ENCODE assay signal across 13 cellular contexts in genomic region chr1:110056776-110057175, GRCh38. TPM values are rescaled to one million over a fixed set of nuclear protein-coding genes. Genes with fewer than 3 reads are reported as not detected.
DNase-seq lines count a peak whose midpoint lies in the region; ATAC-seq and TF ChIP-seq lines count a peak whose summit lies in the region.
"Had no signal": no experiment of that assay in that cellular context is flagged by ENCODE, and none has a peak within 500 bp of the region (broad histone marks: within the 10 kb centered on the region; RNA-seq: fewer than 3 reads in every experiment).

No MANE protein-coding gene starts in this region.

- POLR2A ChIA-PET in PC-9 (lab: Charles Lee; ENCODE audit: unreplicated experiment) = no interaction called here

- WGBS in esophagus muscularis mucosa = 42% methylated on average over 3 of the region's 3 CpGs

- peak overlapping the region; percentile 17; the same call in 1 of the 2 replicates for H3K27ac ChIP-seq in PC-9
- H3K27ac ChIP-seq in esophagus muscularis mucosa (replicated peaks in 1 of 4) = peak overlapping the region; percentile 47 to 71 (median 56)

- H3K4me3 ChIP-seq in PC-9 (no peak overlapping the region), esophagus muscularis mucosa (no peak overlapping the region)

- H3K9me2 ChIP-seq in PC-9 (ENCODE audit: insufficient read depth) = no peaks in the 10 kb centered on the region

- no peak for ATAC-seq in HG02610 (IDR thresholded peaks at IDR 0.05; ENCODE audit: unreplicated experiment)
- no peak for ATAC-seq in HG03460 (IDR thresholded peaks at IDR 0.05; ENCODE audit: unreplicated experiment)

- no peaks in the 10 kb centered on the region for H3K27me3 ChIP-seq in PC-9 (ENCODE audit: insufficient read depth, low read depth)
- H3K27me3 ChIP-seq in esophagus muscularis mucosa = no peaks in the 10 kb centered on the region

- H3K9me3 ChIP-seq in PC-9 (ENCODE audit: insufficient read depth, low read depth) (no peaks in the 10 kb centered on the region), esophagus muscularis mucosa (no peaks in the 10 kb centered on the region)

- no peaks in the 10 kb centered on the region for H3K79me2 ChIP-seq in PC-9 (ENCODE audit: low read depth)

- H2AFZ ChIP-seq in PC-9 = no peak overlapping the region

- CTCF ChIA-PET in PC-9 (lab: Charles Lee) = no interaction called here

- TF ChIP-seq CTCF in PC-9 (conservative IDR thresholded peaks at IDR 0.05) = no peak
- no peak for TF ChIP-seq CTCF in esophagus muscularis mucosa (IDR thresholded peaks at IDR 0.05)

- no peak for TF ChIP-seq EP300 in esophagus muscularis mucosa (IDR thresholded peaks at IDR 0.05)

- no TSS peak for BruUV-seq in PC-9 (replicated peaks; lab: Mats Ljungman, UMichigan)

- H3K4me2 ChIP-seq in PC-9 = no peak overlapping the region

- H4K20me1 ChIP-seq in PC-9 (ENCODE audit: insufficient read depth) = no peaks in the 10 kb centered on the region

- H3K4me1 ChIP-seq in PC-9 (replicated peaks; ENCODE audit: insufficient read depth) (peaks cover 16% of the 10 kb centered on the region; the same call in 1 of the 2 replicates), esophagus muscularis mucosa (peaks cover 3 to 48% (median 39%) of the 10 kb centered on the region in 4 donors)

- peaks cover 49% of the 10 kb centered on the region for H3K36me3 ChIP-seq in PC-9 (ENCODE audit: low read depth)
- H3K36me3 ChIP-seq in esophagus muscularis mucosa = peaks cover 27 to 92% (median 75%) of the 10 kb centered on the region in 4 donors

- intact Hi-C loops in PC-9 (cut with micrococcal nuclease; ENCODE audit: unreplicated experiment) = no loop called here
- intact Hi-C loops in esophagus muscularis mucosa (cut with DNase I) = loop anchor here (10.0 kb wide), 1 partner anchor 408 kb away; no protein-coding TSS in a partner anchor

- peaks cover 35% of the 10 kb centered on the region for H3F3A ChIP-seq in PC-9 (ENCODE audit: insufficient read depth, low read depth)

- TF ChIP-seq POLR2A in esophagus muscularis mucosa (IDR thresholded peaks at IDR 0.05; ENCODE audit: low read depth) = no peak

- DNase-seq in COLO829 (ENCODE audit: low spot score) (peak; percentile 30), PC-9 (no peak), esophagus muscularis mucosa (ENCODE audit: extremely low spot score) (no peak), pons (ENCODE audit: low spot score) (peak; percentile 9), SKM-1 treated with dmso at 0.1 percent for 144 hours (lab: John Stamatoyannopoulos, UW; ENCODE audit: unreplicated experiment) (no peak), SW 1271 (lab: John Stamatoyannopoulos, UW) (no peak)
- DNase-seq: activated naive CD4-positive, alpha-beta T cell treated with anti-CD3 and anti-CD28 coated beads, Interleukin-2, amount 50 U/mL, for 16 hours; CD4-positive, CD25-positive, alpha-beta regulatory T cell; T-helper 2 cell had no signal

RNA-seq across cellular contexts. Expression of gene ALX3, which starts 13.7 kb away (rescaled TPM):
- total RNA-seq in PC-9 (2021) = not detected in 2 replicates
- total RNA-seq in esophagus muscularis mucosa = not detected
- total RNA-seq: CD4-positive, CD25-positive, alpha-beta regulatory T cell; glomerular endothelial cell had no signal

RNA-seq across cellular contexts. Expression of gene STRIP1, which starts 22.4 kb away (rescaled TPM):
- 32.1 and 36.5 TPM in 2 replicates for total RNA-seq in PC-9 (2021)
- total RNA-seq in esophagus muscularis mucosa = 10 to 100 TPM; 26.2 to 43.5 (median 35.3) TPM

RNA-seq across cellular contexts. Expression of gene UBL4B, which starts 55.5 kb away (rescaled TPM):
- 0.24 and 0.28 TPM in 2 replicates for total RNA-seq in PC-9 (2021)
- not detected for total RNA-seq in esophagus muscularis mucosa
- total RNA-seq: CD4-positive, CD25-positive, alpha-beta regulatory T cell; glomerular endothelial cell; neural crest cell had no signal

Comparison
In these comparisons a context has a peak if more than half of its experiments do, and no peak if none do; other contexts are left out.
1. DNase-seq: peak in COLO829 (single experiment) and pons (single experiment); none in PC-9 (0 of 2), esophagus muscularis mucosa (single experiment), SKM-1 treated with dmso at 0.1 percent for 144 hours (single experiment) and SW 1271 (0 of 2).